ENCODE assay signal across 19 cellular contexts in genomic region chr4:17557880-17558279, GRCh38. TPM values are rescaled to one million over a fixed set of nuclear protein-coding genes. Genes with fewer than 3 reads are reported as not detected.
DNase-seq lines count a peak whose midpoint lies in the region; ATAC-seq and TF ChIP-seq lines count a peak whose summit lies in the region.
"Had no signal": no experiment of that assay in that cellular context is flagged by ENCODE, and none has a peak within 500 bp of the region (broad histone marks: within the 10 kb centered on the region; RNA-seq: fewer than 3 reads in every experiment).

No MANE protein-coding gene starts in this region.

- POLR2A ChIA-PET in HEK293 (lab: Yijun Ruan, JAX) = no interaction called here

- ATAC-seq in GM18519 (IDR thresholded peaks at IDR 0.05; ENCODE audit: low FRiP score, unreplicated experiment) = no peak
- ATAC-seq: CD8-positive, alpha-beta T cell; HCT116 had no signal

- CTCF ChIA-PET in HEK293 (lab: Yijun Ruan, JAX) = interaction anchor here (0.6 to 0.7 kb wide), 2 partner anchors 9 to 356 kb away, joined by 3 to 5 read pairs; no protein-coding TSS in a partner anchor

- H3K4me3 ChIP-seq in HEK293 (ENCODE audit: low read depth, low read length) (no peak overlapping the region), fibroblast of villous mesenchyme (ENCODE audit: low read depth, low read length) (no peak overlapping the region)
- H3K4me3 ChIP-seq: BLaER1 had no signal

- no peaks in the 10 kb centered on the region for H3K9me3 ChIP-seq in HEK293 (ENCODE audit: control insufficient read depth, insufficient read depth, low read depth, low read length)
- H3K9me3 ChIP-seq: BLaER1 had no signal

- TF ChIP-seq CTCF in HEK293 (tag by site-specific recombination; IDR thresholded peaks at IDR 0.05) (no peak), fibroblast of villous mesenchyme (IDR thresholded peaks at IDR 0.05; ENCODE audit: insufficient read depth, low read depth, low read length) (no peak)

- H3K4me1 ChIP-seq in HEK293 (ENCODE audit: control insufficient read depth, insufficient read depth, low read length) = no peaks in the 10 kb centered on the region
- H3K4me1 ChIP-seq: BLaER1 had no signal

- H3K27ac ChIP-seq in HEK293 (ENCODE audit: extremely low read depth, low read depth, low read length) = no peak overlapping the region
- H3K27ac ChIP-seq: BLaER1 had no signal

- peak; percentile 35 for DNase-seq in RKO (ENCODE audit: low spot score)
- peak; percentile 40 for DNase-seq in fibroblast of villous mesenchyme (ENCODE audit: low read depth)
- no peak for DNase-seq in amniotic stem cell (lab: John Stamatoyannopoulos, UW)
- no peak for DNase-seq in NCI-H69 (lab: John Stamatoyannopoulos, UW)
- DNase-seq: CD8-positive, alpha-beta T cell; DMS79 treated with DMSO at 0.1 percent for 48 hours; KG1; NCI-H1048; NCI-H146; NCI-H2081; NCI-H774 had no signal

- no peaks in the 10 kb centered on the region for H3K36me3 ChIP-seq in HEK293 (ENCODE audit: control insufficient read depth in 2 of 2, insufficient read depth in 1 of 2, low read length in 2 of 2)
- H3K36me3 ChIP-seq: BLaER1 had no signal

TF ChIP-seq in HEK293, 187 proteins besides CTCF, POLR2A, EP300 and RAD21:
- TF ChIP-seq SP3 (tag by site-specific recombination; IDR thresholded peaks at IDR 0.05) (no peak), ZNF513 (tag by site-specific recombination; IDR thresholded peaks at IDR 0.05) (0 out of 2 replicates have a peak, but pooled peaks have one; percentile 32), SCRT2 (tag by site-specific recombination; IDR thresholded peaks at IDR 0.05) (peak; percentile 88), ZNF211 (tag by site-specific recombination; IDR thresholded peaks at IDR 0.05; ENCODE audit: low read depth) (no peak), SCRT1 (tag by site-specific recombination; IDR thresholded peaks at IDR 0.05; ENCODE audit: borderline replicate concordance) (peak; percentile 77; the same call in 1 of the 2 replicates), ZNF624 (tag by site-specific recombination; IDR thresholded peaks at IDR 0.05) (no peak), ZNF148 (tag by site-specific recombination; IDR thresholded peaks at IDR 0.05; ENCODE audit: borderline replicate concordance) (no peak)

RNA-seq across cellular contexts. Expression of gene LAP3, which starts 19.1 kb away (rescaled TPM):
- 94.6 and 115 TPM in 2 replicates for total RNA-seq in fibroblast of villous mesenchyme

RNA-seq across cellular contexts. Expression of gene CLRN2, which starts 42.9 kb away (rescaled TPM):
- not detected in 2 replicates for total RNA-seq in fibroblast of villous mesenchyme
- total RNA-seq: A172; CD8-positive, alpha-beta T cell; G401; M059J; NCI-H460 had no signal

RNA-seq across cellular contexts. Expression of gene QDPR, which starts 46.0 kb away (rescaled TPM):
- 7.7 and 13.8 TPM in 2 replicates for total RNA-seq in fibroblast of villous mesenchyme

RNA-seq across cellular contexts. Expression of gene MED28, which starts 56.6 kb away (rescaled TPM):
- total RNA-seq in fibroblast of villous mesenchyme = 10.0 and 13.0 TPM in 2 replicates

Comparison
In these comparisons a context has a peak if more than half of its experiments do, and no peak if none do; other contexts are left out.
1. DNase-seq: peak in RKO (single experiment) and fibroblast of villous mesenchyme (single experiment); none in amniotic stem cell (single experiment) and NCI-H69 (single experiment).